Comparison of ENCODE assay signal across 8 cellular contexts in the genomic region with DNA sequence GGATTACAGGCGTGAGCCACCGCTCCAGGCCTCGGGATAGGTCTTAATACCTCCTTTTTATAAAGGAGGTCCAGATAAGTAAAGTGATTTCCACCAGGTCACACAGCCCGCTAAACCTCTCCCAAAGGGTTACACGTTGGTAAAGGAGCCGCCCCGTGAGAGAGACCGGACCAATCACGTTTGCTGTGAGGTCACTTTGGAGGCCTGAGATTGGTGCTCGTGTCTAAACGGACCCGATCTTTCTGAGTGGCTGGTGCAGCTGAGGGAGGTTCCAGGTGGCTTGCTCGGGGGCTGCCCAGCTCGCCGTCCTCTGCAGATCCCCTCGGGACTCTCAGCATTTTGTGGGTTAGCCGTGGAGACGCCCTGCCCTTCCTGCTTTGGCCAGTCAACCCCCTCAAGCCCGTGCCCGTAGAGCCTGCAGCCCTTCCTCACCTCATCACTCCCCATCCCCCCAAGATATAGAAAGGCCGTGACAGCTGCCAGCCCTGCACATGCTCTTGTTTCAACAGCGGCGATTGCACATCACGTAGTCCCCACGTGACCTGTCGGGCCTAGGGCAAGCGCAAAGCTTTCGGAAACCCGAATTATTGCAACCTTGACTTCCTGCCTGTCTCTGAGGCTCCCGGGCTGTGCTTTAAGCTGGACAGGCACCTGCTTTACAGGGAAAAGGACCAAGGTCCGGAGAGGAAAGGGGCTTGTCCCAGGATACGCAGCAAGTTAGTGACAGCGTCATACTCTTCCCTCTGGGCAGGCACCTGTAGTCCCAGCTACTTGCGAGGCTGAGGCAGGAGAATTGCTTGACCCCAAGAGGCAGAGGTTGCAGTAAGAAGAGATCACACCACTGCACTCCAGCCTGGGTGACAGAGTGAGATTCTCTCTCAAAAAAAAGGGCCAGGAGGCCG. TPM values are rescaled to one million over a fixed set of nuclear protein-coding genes. Genes with fewer than 3 reads are reported as not detected.
DNase-seq lines count a peak whose midpoint lies in the region; ATAC-seq, FAIRE-seq and TF ChIP-seq lines count a peak whose summit lies in the region.

No MANE protein-coding gene starts in this region.

- peak overlapping the region; percentile 87 to 93 for H3K4me3 Mint-ChIP-seq in CD14-positive monocyte
- H3K4me3 Mint-ChIP-seq in naive thymus-derived CD4-positive, alpha-beta T cell: peak overlapping the region; percentile 75 to 96 (median 92)
- H3K4me3 Mint-ChIP-seq in stimulated activated effector memory CD8-positive, alpha-beta T cell treated with anti-CD3 and anti-CD28 coated beads, Interleukin-12 subunit alpha, Interleukin-12 subunit beta, amount 100 ng/mL, for 72 hours: peak overlapping the region; percentile 92

- POLR2A ChIA-PET in naive thymus-derived CD4-positive, alpha-beta T cell (lab: Charles Lee): interaction anchor here (0.6 to 2.3 kb wide), 11 partner anchors 10 to 670 kb away, joined by 3 to 26 read pairs (median 4); partner anchors contain the start of genes CC2D1B, ECHDC2, TUT4 and ZYG11B

- H3K27me3 ChIP-seq in naive thymus-derived CD4-positive, alpha-beta T cell (ENCODE audit: control insufficient read depth in 2 of 2, insufficient read depth in 2 of 2, low read length in 2 of 2): no peaks in the 10 kb centered on the region

- DNase-seq in CD14-positive monocyte (ENCODE audit: low spot score): peak; percentile 97
- DNase-seq in HS-27A (ENCODE audit: low read depth): peak; percentile 57
- DNase-seq in RCC 7860 (ENCODE audit: low spot score): peak; percentile 39
- peak; percentile 72 for DNase-seq in activated T-helper 9 cell treated with anti-CD3 and anti-CD28 coated beads, Interleukin-2, amount 50 U/mL, for 16 hours (ENCODE audit: low read depth)
- peak; percentile 76 for DNase-seq in fibroblast of peridontal ligament (ENCODE audit: extremely low read depth)
- peak; percentile 62 to 89 (median 83) for DNase-seq in naive thymus-derived CD4-positive, alpha-beta T cell
- DNase-seq in stimulated activated effector memory CD8-positive, alpha-beta T cell treated with anti-CD3 and anti-CD28 coated beads, Interleukin-12 subunit alpha, Interleukin-12 subunit beta, amount 100 ng/mL, for 72 hours (ENCODE audit: low spot score in 2 of 2): peak; percentile 58 to 88

- intact Hi-C loops in CD14-positive monocyte (cut with micrococcal nuclease): loop anchor here in 1 of 2 donors (5.0 kb wide), 1 partner anchor 301 kb away; the partner anchor contains the start of genes ORC1 and PRPF38A
- intact Hi-C loops in naive thymus-derived CD4-positive, alpha-beta T cell (cut with micrococcal nuclease): loop anchor here (1.0 to 10.0 kb wide), 10 partner anchors 17 to 622 kb away; partner anchors contain the start of genes ZYG11B (in 2 of the 2), CC2D1B (in 1 of the 2), ECHDC2 (in 1 of the 2) and LRP8 (in 1 of the 2)

- peak overlapping the region; percentile 52 for H3K4me3 ChIP-seq in naive thymus-derived CD4-positive, alpha-beta T cell (ENCODE audit: low read length)

- H3K36me3 Mint-ChIP-seq in CD14-positive monocyte: no peaks in the 10 kb centered on the region
- H3K36me3 Mint-ChIP-seq in naive thymus-derived CD4-positive, alpha-beta T cell: no peaks in the 10 kb centered on the region
- peaks cover 14% of the 10 kb centered on the region for H3K36me3 Mint-ChIP-seq in stimulated activated effector memory CD8-positive, alpha-beta T cell treated with anti-CD3 and anti-CD28 coated beads, Interleukin-12 subunit alpha, Interleukin-12 subunit beta, amount 100 ng/mL, for 72 hours

- H3K4me1 ChIP-seq in naive thymus-derived CD4-positive, alpha-beta T cell (ENCODE audit: control insufficient read depth in 2 of 2, insufficient read depth in 2 of 2, low read length in 2 of 2): peaks cover 6% of the 10 kb centered on the region in 2 donors

- H3K9me3 ChIP-seq in naive thymus-derived CD4-positive, alpha-beta T cell (ENCODE audit: control insufficient read depth in 2 of 3, low read length in 3 of 3): no peaks in the 10 kb centered on the region

- ATAC-seq in GM19467 (IDR thresholded peaks at IDR 0.05; ENCODE audit: unreplicated experiment): peak; percentile 88
- ATAC-seq in naive thymus-derived CD4-positive, alpha-beta T cell: peak; percentile 95
- ATAC-seq in stimulated activated effector memory CD8-positive, alpha-beta T cell treated with anti-CD3 and anti-CD28 coated beads, Interleukin-12 subunit alpha, Interleukin-12 subunit beta, amount 100 ng/mL, for 72 hours: peak; percentile 96

- TF ChIP-seq CTCF in CD14-positive monocyte (IDR thresholded peaks at IDR 0.05): no peak

- peak overlapping the region; percentile 83 for H3K27ac ChIP-seq in naive thymus-derived CD4-positive, alpha-beta T cell (ENCODE audit: low read depth, low read length)

- CTCF ChIA-PET in naive thymus-derived CD4-positive, alpha-beta T cell (lab: Charles Lee): interaction anchor here (0.6 to 1.3 kb wide), 5 partner anchors 17 to 164 kb away, joined by 3 to 5 read pairs (median 3); partner anchors contain the start of gene ZYG11B

- H3K27me3 Mint-ChIP-seq in CD14-positive monocyte (ENCODE audit: low read depth in 3 of 3): peaks cover 0 to 7% (median 1%) of the 10 kb centered on the region in 3 donors
- H3K27me3 Mint-ChIP-seq in naive thymus-derived CD4-positive, alpha-beta T cell: peaks cover 0 to 12% (median 0%) of the 10 kb centered on the region in 5 donors

- peak overlapping the region; percentile 97 to 99 (median 99) for H3K27ac Mint-ChIP-seq in CD14-positive monocyte
- H3K27ac Mint-ChIP-seq in naive thymus-derived CD4-positive, alpha-beta T cell: peak overlapping the region; percentile 97 to 99 (median 99)
- peak overlapping the region; percentile 97 for H3K27ac Mint-ChIP-seq in stimulated activated effector memory CD8-positive, alpha-beta T cell treated with anti-CD3 and anti-CD28 coated beads, Interleukin-12 subunit alpha, Interleukin-12 subunit beta, amount 100 ng/mL, for 72 hours

- H3K4me1 Mint-ChIP-seq in CD14-positive monocyte: peaks cover 45% of the 10 kb centered on the region
- H3K4me1 Mint-ChIP-seq in naive thymus-derived CD4-positive, alpha-beta T cell: peaks cover 21 to 46% (median 32%) of the 10 kb centered on the region in 7 donors
- H3K4me1 Mint-ChIP-seq in stimulated activated effector memory CD8-positive, alpha-beta T cell treated with anti-CD3 and anti-CD28 coated beads, Interleukin-12 subunit alpha, Interleukin-12 subunit beta, amount 100 ng/mL, for 72 hours: peaks cover 24% of the 10 kb centered on the region

- peaks cover 0 to 3% (median 0%) of the 10 kb centered on the region in 7 donors for H3K9me3 Mint-ChIP-seq in CD14-positive monocyte
- no peaks in the 10 kb centered on the region for H3K9me3 Mint-ChIP-seq in naive thymus-derived CD4-positive, alpha-beta T cell
- no peaks in the 10 kb centered on the region for H3K9me3 Mint-ChIP-seq in stimulated activated effector memory CD8-positive, alpha-beta T cell treated with anti-CD3 and anti-CD28 coated beads, Interleukin-12 subunit alpha, Interleukin-12 subunit beta, amount 100 ng/mL, for 72 hours

- FAIRE-seq in RCC 7860 (lab: Jason Lieb, UNC): no peak

- H3K36me3 ChIP-seq in naive thymus-derived CD4-positive, alpha-beta T cell (ENCODE audit: control insufficient read depth in 2 of 3, insufficient read depth in 3 of 3, low read length in 3 of 3): no peaks in the 10 kb centered on the region

RNA-seq across cellular contexts. Expression of gene COA7, which starts 5.0 kb away (rescaled TPM):
- 1 to 10 TPM; 6.2 to 8.5 TPM for polyA plus RNA-seq in CD14-positive monocyte
- 10 to 100 TPM in 1 of 5 experiments, 1 to 10 TPM in 4; 1.4 to 14.4 (median 3.0) TPM for total RNA-seq in naive thymus-derived CD4-positive, alpha-beta T cell
- polyA plus RNA-seq in naive thymus-derived CD4-positive, alpha-beta T cell: 1 to 10 TPM; 2.0 to 3.7 TPM

RNA-seq across cellular contexts. Expression of gene ZYG11B, which starts 23.1 kb away (rescaled TPM):
- 10 to 100 TPM; 15.8 to 17.5 TPM for polyA plus RNA-seq in CD14-positive monocyte
- 10 to 100 TPM; 14.9 to 26.8 (median 17.9) TPM for total RNA-seq in naive thymus-derived CD4-positive, alpha-beta T cell
- polyA plus RNA-seq in naive thymus-derived CD4-positive, alpha-beta T cell: 10 to 100 TPM; 14.2 to 22.2 TPM

Comparison
In these comparisons a context has a peak if more than half of its experiments do, and no peak if none do; other contexts are left out.
1. Peak in every context shown above with its lines: DNase-seq, ATAC-seq, H3K4me3 ChIP-seq and H3K27ac ChIP-seq.
2. DNase-seq: peak in every context shown above with its lines; median percentile 97 in CD14-positive monocyte; 83 in naive thymus-derived CD4-positive, alpha-beta T cell; 76 in fibroblast of peridontal ligament; 73 in stimulated activated effector memory CD8-positive, alpha-beta T cell treated with anti-CD3 and anti-CD28 coated beads, Interleukin-12 subunit alpha, Interleukin-12 subunit beta, amount 100 ng/mL, for 72 hours; 72 in activated T-helper 9 cell treated with anti-CD3 and anti-CD28 coated beads, Interleukin-2, amount 50 U/mL, for 16 hours; 57 in HS-27A; 39 in RCC 7860.